ENCODE assay signal across 9 cellular contexts in genomic region chr15:52658955-52659354, GRCh38. TPM values are rescaled to one million over a fixed set of nuclear protein-coding genes. Genes with fewer than 3 reads are reported as not detected.
A peak's percentile ranks its signal among the peaks of the same experiment; 100 is the strongest.
DNase-seq lines count a peak whose midpoint lies in the region; ATAC-seq and TF ChIP-seq lines count a peak whose summit lies in the region.
"Had no signal": no experiment of that assay in that cellular context is flagged by ENCODE, and none has a peak within 500 bp of the region (broad histone marks: within the 10 kb centered on the region; RNA-seq: fewer than 3 reads in every experiment).

No MANE protein-coding gene starts in this region.

- no peaks in the 10 kb centered on the region for H3K4me1 ChIP-seq in A673 (ENCODE audit: insufficient read depth, low read length, poor library complexity, severe bottlenecking)

- intact Hi-C loops in activated CD4-positive, alpha-beta memory T cell treated with anti-CD3 and anti-CD28 coated beads for 36 hours (cut with micrococcal nuclease) = loop anchor here (1.0 to 5.0 kb wide), 3 partner anchors 18 to 177 kb away; no protein-coding TSS in a partner anchor
- intact Hi-C loops in CD14-positive monocyte (cut with micrococcal nuclease) (no loop called here), A673 (cut with micrococcal nuclease; ENCODE audit: unreplicated experiment) (no loop called here)

- no peak overlapping the region for H3K4me3 ChIP-seq in A673 (ENCODE audit: low read depth, low read length, poor library complexity, severe bottlenecking)

- no peak overlapping the region for H3K27ac ChIP-seq in A673 (ENCODE audit: low read depth, low read length, poor library complexity, severe bottlenecking)

- no peak for DNase-seq in activated T-cell treated with anti-CD3 and anti-CD28 coated beads, Interleukin-2, amount 50 U/mL, for 24 hours
- DNase-seq in activated T-cell treated with anti-CD3 and anti-CD28 coated beads, Interleukin-2, amount 50 U/mL, for 1 hour = no peak
- DNase-seq in activated CD4-positive, alpha-beta memory T cell treated with anti-CD3 and anti-CD28 coated beads for 36 hours = peak; percentile 64
- DNase-seq in stimulated activated naive B cell treated with anti-CD40 and anti-IgM and Interleukin-4, amounts not matched to agents 10 μg/mL and 1 μg/mL and 100 μg/mL, for 72 hours = no peak
- no peak for DNase-seq in CD14-positive monocyte (ENCODE audit: low spot score)
- no peak for DNase-seq in A673 (ENCODE audit: low spot score)
- no peak for DNase-seq in DMS79 treated with DMSO at 0.1 percent for 48 hours (lab: John Stamatoyannopoulos, UW)

- peak; percentile 87 for ATAC-seq in HG02973 (IDR thresholded peaks at IDR 0.05; ENCODE audit: unreplicated experiment)
- peak; percentile 57 to 79 for ATAC-seq in stimulated activated naive B cell treated with anti-CD40 and anti-IgM and Interleukin-4, amounts not matched to agents 10 μg/mL and 1 μg/mL and 100 μg/mL, for 72 hours (replicated peaks)
- ATAC-seq: Panc1 had no signal

- H3K4me1 Mint-ChIP-seq in activated T-cell treated with anti-CD3 and anti-CD28 coated beads, Interleukin-2, amount 50 U/mL, for 24 hours (ENCODE audit: low read depth) = peaks cover 48% of the 10 kb centered on the region
- H3K4me1 Mint-ChIP-seq in activated CD4-positive, alpha-beta memory T cell treated with anti-CD3 and anti-CD28 coated beads for 36 hours (ENCODE audit: low read depth) = peaks cover 30% of the 10 kb centered on the region
- peaks cover 7 to 17% of the 10 kb centered on the region in 2 donors for H3K4me1 Mint-ChIP-seq in stimulated activated naive B cell treated with anti-CD40 and anti-IgM and Interleukin-4, amounts not matched to agents 10 μg/mL and 1 μg/mL and 100 μg/mL, for 72 hours
- H3K4me1 Mint-ChIP-seq in CD14-positive monocyte = no peaks in the 10 kb centered on the region

- no TSS peak for BruUV-seq in A673 (replicated peaks; lab: Mats Ljungman, UMichigan)

- no peak overlapping the region for H3K4me3 Mint-ChIP-seq in activated T-cell treated with anti-CD3 and anti-CD28 coated beads, Interleukin-2, amount 50 U/mL, for 24 hours
- H3K4me3 Mint-ChIP-seq in activated CD4-positive, alpha-beta memory T cell treated with anti-CD3 and anti-CD28 coated beads for 36 hours = no peak overlapping the region
- H3K4me3 Mint-ChIP-seq in stimulated activated naive B cell treated with anti-CD40 and anti-IgM and Interleukin-4, amounts not matched to agents 10 μg/mL and 1 μg/mL and 100 μg/mL, for 72 hours = no peak overlapping the region
- no peak overlapping the region for H3K4me3 Mint-ChIP-seq in CD14-positive monocyte

- CTCF ChIA-PET in activated CD4-positive, alpha-beta memory T cell treated with anti-CD3 and anti-CD28 coated beads for 36 hours (lab: Charles Lee) = interaction anchor here (0.7 to 1.8 kb wide), 6 partner anchors 14 to 402 kb away, joined by 5 to 7 read pairs (median 5); no protein-coding TSS in a partner anchor
- CTCF ChIA-PET in A673 (lab: Charles Lee) = no interaction called here

- no peaks in the 10 kb centered on the region for H3K9me3 ChIP-seq in A673 (ENCODE audit: low read depth, low read length, poor library complexity, severe bottlenecking)

- POLR2A ChIA-PET in activated CD4-positive, alpha-beta memory T cell treated with anti-CD3 and anti-CD28 coated beads for 36 hours (lab: Charles Lee) = interaction anchor here (1.5 to 1.8 kb wide), 3 partner anchors 14 to 20 kb away, joined by 4 read pairs; partner anchors contain the start of gene ATOSA
- POLR2A ChIA-PET in A673 (lab: Charles Lee; ENCODE audit: low non-redundant PET) = interaction anchor here (0.6 kb wide), 1 partner anchor 231 kb away, joined by 5 read pairs; no protein-coding TSS in a partner anchor

- H3K27ac Mint-ChIP-seq in activated T-cell treated with anti-CD3 and anti-CD28 coated beads, Interleukin-2, amount 50 U/mL, for 24 hours = peak overlapping the region; percentile 58
- H3K27ac Mint-ChIP-seq in activated CD4-positive, alpha-beta memory T cell treated with anti-CD3 and anti-CD28 coated beads for 36 hours = peak overlapping the region; percentile 12
- peak overlapping the region; percentile 86 for H3K27ac Mint-ChIP-seq in stimulated activated naive B cell treated with anti-CD40 and anti-IgM and Interleukin-4, amounts not matched to agents 10 μg/mL and 1 μg/mL and 100 μg/mL, for 72 hours
- H3K27ac Mint-ChIP-seq in CD14-positive monocyte = no peak overlapping the region

- no peaks in the 10 kb centered on the region for H3K9me3 Mint-ChIP-seq in activated T-cell treated with anti-CD3 and anti-CD28 coated beads, Interleukin-2, amount 50 U/mL, for 24 hours
- H3K9me3 Mint-ChIP-seq in activated CD4-positive, alpha-beta memory T cell treated with anti-CD3 and anti-CD28 coated beads for 36 hours = no peaks in the 10 kb centered on the region
- no peaks in the 10 kb centered on the region for H3K9me3 Mint-ChIP-seq in stimulated activated naive B cell treated with anti-CD40 and anti-IgM and Interleukin-4, amounts not matched to agents 10 μg/mL and 1 μg/mL and 100 μg/mL, for 72 hours
- no peaks in the 10 kb centered on the region for H3K9me3 Mint-ChIP-seq in CD14-positive monocyte

- no peaks in the 10 kb centered on the region for H3K36me3 ChIP-seq in A673 (ENCODE audit: insufficient read depth, low read length, poor library complexity, severe bottlenecking)

- H3K36me3 Mint-ChIP-seq in activated T-cell treated with anti-CD3 and anti-CD28 coated beads, Interleukin-2, amount 50 U/mL, for 24 hours (ENCODE audit: low read depth) = peaks cover 56% of the 10 kb centered on the region
- peaks cover 16% of the 10 kb centered on the region for H3K36me3 Mint-ChIP-seq in activated CD4-positive, alpha-beta memory T cell treated with anti-CD3 and anti-CD28 coated beads for 36 hours
- peaks cover 11 to 15% of the 10 kb centered on the region in 2 donors for H3K36me3 Mint-ChIP-seq in stimulated activated naive B cell treated with anti-CD40 and anti-IgM and Interleukin-4, amounts not matched to agents 10 μg/mL and 1 μg/mL and 100 μg/mL, for 72 hours
- H3K36me3 Mint-ChIP-seq in CD14-positive monocyte = peaks cover 52 to 59% of the 10 kb centered on the region in 2 donors

- no peaks in the 10 kb centered on the region for H3K27me3 ChIP-seq in A673 (replicated peaks; ENCODE audit: insufficient read depth, low read depth, low read length, poor library complexity)

- H3K27me3 Mint-ChIP-seq in activated T-cell treated with anti-CD3 and anti-CD28 coated beads, Interleukin-2, amount 50 U/mL, for 24 hours = no peaks in the 10 kb centered on the region
- no peaks in the 10 kb centered on the region for H3K27me3 Mint-ChIP-seq in activated CD4-positive, alpha-beta memory T cell treated with anti-CD3 and anti-CD28 coated beads for 36 hours
- no peaks in the 10 kb centered on the region for H3K27me3 Mint-ChIP-seq in stimulated activated naive B cell treated with anti-CD40 and anti-IgM and Interleukin-4, amounts not matched to agents 10 μg/mL and 1 μg/mL and 100 μg/mL, for 72 hours
- H3K27me3 Mint-ChIP-seq in CD14-positive monocyte (ENCODE audit: low read depth in 3 of 3) = no peaks in the 10 kb centered on the region

- no peak for TF ChIP-seq CTCF in CD14-positive monocyte (IDR thresholded peaks at IDR 0.05)
- TF ChIP-seq CTCF in A673 (conservative IDR thresholded peaks at IDR 0.05; ENCODE audit: low read depth, low read length) = no peak

RNA-seq across cellular contexts. Expression of gene ATOSA, which starts 20.2 kb away (rescaled TPM):
- total RNA-seq in activated CD4-positive, alpha-beta memory T cell treated with anti-CD3 and anti-CD28 coated beads for 36 hours = 10 to 100 TPM; 18.2 to 19.3 TPM
- 1 to 10 TPM; 2.1 to 3.5 TPM for polyA plus RNA-seq in CD14-positive monocyte
- total RNA-seq in A673 (2021) = 5.3 and 6.1 TPM in 2 replicates

Comparison
In these comparisons a context has a peak if more than half of its experiments do, and no peak if none do; other contexts are left out.
1. H3K27ac Mint-ChIP-seq: peak in activated T-cell treated with anti-CD3 and anti-CD28 coated beads, Interleukin-2, amount 50 U/mL, for 24 hours (single experiment), activated CD4-positive, alpha-beta memory T cell treated with anti-CD3 and anti-CD28 coated beads for 36 hours (single experiment) and stimulated activated naive B cell treated with anti-CD40 and anti-IgM and Interleukin-4, amounts not matched to agents 10 μg/mL and 1 μg/mL and 100 μg/mL, for 72 hours (single experiment); none in CD14-positive monocyte (0 of 7).